11 cellular contexts compared by ENCODE assay signal in the genomic region with DNA sequence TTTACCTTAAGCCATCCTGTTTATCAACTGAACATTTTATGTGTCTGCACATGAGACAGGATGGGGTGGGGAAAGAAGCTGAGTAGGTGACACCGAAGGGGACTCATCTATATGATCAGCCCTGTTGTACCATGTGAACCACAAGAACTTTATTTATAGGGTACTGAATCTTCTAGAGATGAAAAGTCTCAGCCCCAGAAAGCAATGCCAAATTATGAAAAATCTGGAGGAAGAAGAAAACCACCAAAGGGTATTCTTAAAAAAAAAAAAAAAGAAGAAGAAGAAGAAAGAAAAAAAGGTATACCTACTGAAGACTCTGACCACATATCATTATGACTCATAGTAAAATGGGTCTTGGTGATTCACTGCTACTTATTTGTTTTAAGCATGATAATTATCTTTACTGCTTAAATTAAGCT. TPM values are rescaled to one million over a fixed set of nuclear protein-coding genes. Genes with fewer than 3 reads are reported as not detected.
DNase-seq lines count a peak whose midpoint lies in the region; ATAC-seq, FAIRE-seq and TF ChIP-seq lines count a peak whose summit lies in the region.
"Had no signal": no experiment of that assay in that cellular context is flagged by ENCODE, and none has a peak within 500 bp of the region (broad histone marks: within the 10 kb centered on the region; RNA-seq: fewer than 3 reads in every experiment).

No MANE protein-coding gene starts in this region.

- H3K27ac Mint-ChIP-seq in activated naive CD4-positive, alpha-beta T cell treated with anti-CD3 and anti-CD28 coated beads, Interleukin-2, amount 10 ng/mL, durations not matched to agents 7 days and 5 days = peak overlapping the region; percentile 94
- no peak overlapping the region for H3K27ac Mint-ChIP-seq in endothelial cell (ENCODE audit: unreplicated experiment)

- peaks cover 3% of the 10 kb centered on the region for H3K27me3 Mint-ChIP-seq in activated naive CD4-positive, alpha-beta T cell treated with anti-CD3 and anti-CD28 coated beads, Interleukin-2, amount 10 ng/mL, durations not matched to agents 7 days and 5 days
- no peaks in the 10 kb centered on the region for H3K27me3 Mint-ChIP-seq in endothelial cell (ENCODE audit: unreplicated experiment)

- no peaks in the 10 kb centered on the region for H3K36me3 ChIP-seq in right atrium auricular region
- H3K36me3 ChIP-seq in upper lobe of left lung = no peaks in the 10 kb centered on the region
- H3K36me3 ChIP-seq: HAP-1 had no signal

- H3K4me1 Mint-ChIP-seq in activated naive CD4-positive, alpha-beta T cell treated with anti-CD3 and anti-CD28 coated beads, Interleukin-2, amount 10 ng/mL, durations not matched to agents 7 days and 5 days = peaks cover 51% of the 10 kb centered on the region
- no peaks in the 10 kb centered on the region for H3K4me1 Mint-ChIP-seq in endothelial cell (ENCODE audit: unreplicated experiment)

- H3K9me3 ChIP-seq in A549 = no peaks in the 10 kb centered on the region
- H3K9me3 ChIP-seq in right atrium auricular region = no peaks in the 10 kb centered on the region
- H3K9me3 ChIP-seq in upper lobe of left lung = no peaks in the 10 kb centered on the region
- H3K9me3 ChIP-seq: Caco-2, HAP-1 had no signal

- no peaks in the 10 kb centered on the region for H3K9me3 Mint-ChIP-seq in activated naive CD4-positive, alpha-beta T cell treated with anti-CD3 and anti-CD28 coated beads, Interleukin-2, amount 10 ng/mL, durations not matched to agents 7 days and 5 days
- no peaks in the 10 kb centered on the region for H3K9me3 Mint-ChIP-seq in endothelial cell (ENCODE audit: unreplicated experiment)

- H3K4me3 Mint-ChIP-seq in activated naive CD4-positive, alpha-beta T cell treated with anti-CD3 and anti-CD28 coated beads, Interleukin-2, amount 10 ng/mL, durations not matched to agents 7 days and 5 days = no peak overlapping the region
- H3K4me3 Mint-ChIP-seq in endothelial cell (ENCODE audit: unreplicated experiment) = no peak overlapping the region

- TF ChIP-seq RAD21 in A549 (conservative IDR thresholded peaks at IDR 0.05 in 1 of 2, IDR thresholded peaks at IDR 0.05 in 1 of 2) = no peak

- TF ChIP-seq EP300 in A549 (IDR thresholded peaks at IDR 0.05) = no peak
- TF ChIP-seq EP300 in upper lobe of left lung (IDR thresholded peaks at IDR 0.05) = no peak

- H3K27ac ChIP-seq in A549 (no peak overlapping the region), right atrium auricular region (no peak overlapping the region), upper lobe of left lung (no peak overlapping the region)

- TF ChIP-seq CTCF in A549 (IDR thresholded peaks at IDR 0.05) = no peak
- TF ChIP-seq CTCF in right atrium auricular region (IDR thresholded peaks at IDR 0.05) = no peak
- no peak for TF ChIP-seq CTCF in upper lobe of left lung (IDR thresholded peaks at IDR 0.05)
- TF ChIP-seq CTCF in endothelial cell (IDR thresholded peaks at IDR 0.05; ENCODE audit: unreplicated experiment) = no peak

- no peak for DNase-seq in A549 (ENCODE audit: low read depth in 1 of 2, low spot score in 1 of 2)
- DNase-seq in activated naive CD4-positive, alpha-beta T cell treated with anti-CD3 and anti-CD28 coated beads, Interleukin-2, amount 10 ng/mL, durations not matched to agents 7 days and 5 days = peak; percentile 46
- DNase-seq in right atrium auricular region (ENCODE audit: low spot score) = no peak
- DNase-seq in upper lobe of left lung = no peak
- no peak for DNase-seq in endothelial cell (ENCODE audit: low spot score)
- DNase-seq: Caco-2, NCI-H524 had no signal

- no peaks in the 10 kb centered on the region for H3K36me3 Mint-ChIP-seq in activated naive CD4-positive, alpha-beta T cell treated with anti-CD3 and anti-CD28 coated beads, Interleukin-2, amount 10 ng/mL, durations not matched to agents 7 days and 5 days
- H3K36me3 Mint-ChIP-seq in endothelial cell (ENCODE audit: low read depth, unreplicated experiment) = no peaks in the 10 kb centered on the region

- no peak overlapping the region for H3K4me3 ChIP-seq in A549
- no peak overlapping the region for H3K4me3 ChIP-seq in right atrium auricular region
- no peak overlapping the region for H3K4me3 ChIP-seq in upper lobe of left lung
- H3K4me3 ChIP-seq: HAP-1 had no signal

- no peak for FAIRE-seq in A549 (lab: Jason Lieb, UNC)

- CTCF ChIA-PET in A549 (lab: Yijun Ruan, JAX) = no interaction called here
- CTCF ChIA-PET in activated naive CD4-positive, alpha-beta T cell treated with anti-CD3 and anti-CD28 coated beads, Interleukin-2, amount 10 ng/mL, durations not matched to agents 7 days and 5 days (lab: Charles Lee) = interaction anchor here (0.9 to 2.3 kb wide), 3 partner anchors 9 to 97 kb away, joined by 4 to 11 read pairs (median 5); no protein-coding TSS in a partner anchor

- ATAC-seq in A549 (no peak), GM19395 (IDR thresholded peaks at IDR 0.05; ENCODE audit: unreplicated experiment) (peak; percentile 73), HG03565 (IDR thresholded peaks at IDR 0.05; ENCODE audit: unreplicated experiment) (peak; percentile 45), HG03469 (IDR thresholded peaks at IDR 0.05; ENCODE audit: unreplicated experiment) (no peak), upper lobe of left lung (ENCODE audit: low FRiP score in 2 of 2) (no peak)

- no peak overlapping the region for H3K4me2 ChIP-seq in A549

- TF ChIP-seq POLR2A in A549 (IDR thresholded peaks at IDR 0.05; ENCODE audit: low read length) (no peak), upper lobe of left lung (IDR thresholded peaks at IDR 0.05) (no peak)

- H3K27me3 ChIP-seq in right atrium auricular region (no peaks in the 10 kb centered on the region), upper lobe of left lung (no peaks in the 10 kb centered on the region)

- H3K4me1 ChIP-seq in A549 (no peaks in the 10 kb centered on the region), right atrium auricular region (no peaks in the 10 kb centered on the region), upper lobe of left lung (no peaks in the 10 kb centered on the region)
- H3K4me1 ChIP-seq: Caco-2 had no signal

- POLR2A ChIA-PET in A549 (lab: Yijun Ruan, JAX) = no interaction called here

- 50% methylated on average over 1 of the region's 1 CpG for WGBS in A549 (ENCODE audit: missing lambda C conversion rate)
- WGBS in upper lobe of left lung, 2 donors = 71 to 76% methylated on average over 1 of the region's 1 CpG

TF ChIP-seq in A549, 52 proteins besides CTCF, POLR2A, EP300 and RAD21:
- no peak for TF ChIP-seq KDM5A (IDR thresholded peaks at IDR 0.05)
- TF ChIP-seq FOSL2 (IDR thresholded peaks at IDR 0.05) = no peak
- TF ChIP-seq FOSL2 (CRISPR knock-in tag; IDR thresholded peaks at IDR 0.05) = peak; percentile 18; the same call in 1 of the 2 replicates

RNA-seq across cellular contexts. Expression of gene HBS1L, which starts 39.8 kb away (rescaled TPM):
- polyA plus RNA-seq in A549 (2011; rRNA removed) (51.6 and 61.7 TPM in 2 replicates), A549 (2017; fragmentation: RNase III; extraction: RNeasy Plus Mini Kit Qiagen cat#74134 plus additional on column Dnase treatment) (40.7 to 41.9 TPM (median 41.5 TPM) in 3 replicates)
- 11.4 and 11.9 TPM in 2 replicates for polyA plus RNA-seq in A549 (2012; cell fraction: cytosol; rRNA removed)
- polyA plus RNA-seq in A549 (2012; cell fraction: nucleus; rRNA removed) = 3.8 and 8.0 TPM in 2 replicates
- 25.1 and 36.2 TPM in 2 replicates for polyA minus RNA-seq in A549 (2011; rRNA and poly(A)+ RNA removed)
- total RNA-seq in right atrium auricular region (10 to 100 TPM; 42.9 to 60.4 TPM), upper lobe of left lung (10 to 100 TPM; 16.8 to 47.0 (median 38.5) TPM), endothelial cell (ENCODE audit: unreplicated experiment) (93.3 TPM)

Comparison
In these comparisons a context has a peak if more than half of its experiments do, and no peak if none do; other contexts are left out.
1. ATAC-seq: peak in GM19395 (single experiment) and HG03565 (single experiment); none in A549 (0 of 2), HG03469 (single experiment) and upper lobe of left lung (0 of 2).